Comparison of ENCODE assay signal across 21 cellular contexts in the genomic region with DNA sequence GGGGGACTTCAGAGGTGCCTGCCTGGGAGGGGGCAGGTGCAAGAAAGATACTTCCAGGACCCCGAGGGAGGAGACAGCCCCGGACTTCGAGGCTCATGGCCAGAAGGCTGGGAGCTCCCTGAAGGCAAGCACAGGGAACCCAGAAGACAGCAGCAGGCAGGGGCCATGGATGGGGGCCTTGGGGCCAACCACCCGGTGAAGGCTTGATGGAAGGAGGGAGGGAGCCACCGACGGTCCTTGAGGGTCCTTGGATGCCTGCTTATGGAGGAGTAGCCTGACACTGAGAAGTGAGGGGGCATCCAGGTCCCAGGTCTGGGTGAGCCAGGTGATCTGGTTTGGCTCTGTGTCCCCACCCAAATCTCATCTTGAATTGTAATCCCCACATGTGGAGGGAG.
DNase-seq lines count a peak whose midpoint lies in the region; ATAC-seq and TF ChIP-seq lines count a peak whose summit lies in the region.
"Had no signal": no experiment of that assay in that cellular context is flagged by ENCODE, and none has a peak within 500 bp of the region (broad histone marks: within the 10 kb centered on the region; RNA-seq: fewer than 3 reads in every experiment).

No MANE protein-coding gene starts in this region.

- H3K36me3 ChIP-seq in lower lobe of right lung, result no peaks in the 10 kb centered on the region
- H3K36me3 ChIP-seq in neuronal stem cell (replicated peaks in 1 of 2; ENCODE audit: control insufficient read depth in 2 of 2, insufficient read depth in 2 of 2, low read length in 2 of 2), result no peaks in the 10 kb centered on the region
- no peaks in the 10 kb centered on the region for H3K36me3 ChIP-seq in Karpas-422 (ENCODE audit: insufficient read depth, low read length)

- H2BK12ac ChIP-seq in neuronal stem cell (ENCODE audit: low read length), result no peak overlapping the region

- no peaks in the 10 kb centered on the region for H3K79me1 ChIP-seq in neuronal stem cell (ENCODE audit: low read depth, low read length)

- no peaks in the 10 kb centered on the region for H3K9me2 ChIP-seq in Karpas-422 (replicated peaks; ENCODE audit: insufficient read depth, low read length)

- H2BK5ac ChIP-seq in neuronal stem cell (ENCODE audit: low read length), result no peak overlapping the region

- DNase-seq in Right ventricle myocardium inferior (ENCODE audit: missing footprints), result peak; percentile 15
- DNase-seq in left cardiac atrium, result no peak
- DNase-seq in lower lobe of right lung, result peak; percentile 29
- DNase-seq in neuronal stem cell (ENCODE audit: low spot score), result no peak
- DNase-seq in Karpas-422, result no peak
- no peak for DNase-seq in NCI-H1417 (lab: John Stamatoyannopoulos, UW)
- DNase-seq: AML-193; Caco-2; Calu3; CD4-positive, alpha-beta T cell; CD8-positive, alpha-beta T cell; DND-41; EL; GDM1 had no signal

- peak overlapping the region; percentile 72 for H2AK5ac ChIP-seq in neuronal stem cell (ENCODE audit: low read depth, low read length)

- no peak overlapping the region for H3K4me3 ChIP-seq in lower lobe of right lung
- no peak overlapping the region for H3K4me3 ChIP-seq in neuronal stem cell (ENCODE audit: low read length in 2 of 2)
- no peak overlapping the region for H3K4me3 ChIP-seq in Karpas-422 (ENCODE audit: low read length)
- H3K4me3 ChIP-seq: A549; BLaER1 treated with 17β-estradiol and CSF1 and Interleukin-3, amounts not matched to agents 10 nM and 100 nM; GM12878 had no signal

- no peak overlapping the region for H2BK15ac ChIP-seq in neuronal stem cell (ENCODE audit: low read length)

- H3K27me3 ChIP-seq in lower lobe of right lung (ENCODE audit: low read depth) (no peaks in the 10 kb centered on the region), neuronal stem cell (ENCODE audit: control insufficient read depth in 3 of 3, insufficient read depth in 3 of 3, low read depth in 1 of 3, low read length in 3 of 3) (no peaks in the 10 kb centered on the region), Karpas-422 (ENCODE audit: low read length) (no peaks in the 10 kb centered on the region)
- H3K27me3 ChIP-seq: BLaER1 treated with 17β-estradiol and CSF1 and Interleukin-3, amounts not matched to agents 10 nM and 100 nM had no signal

- peaks cover 8% of the 10 kb centered on the region for H3K27me3 Mint-ChIP-seq in stimulated activated memory B cell treated with anti-CD40 and anti-IgM and Interleukin-4, amounts not matched to agents 10 μg/mL and 1 μg/mL and 100 μg/mL, for 72 hours
- H3K27me3 Mint-ChIP-seq: CD4-positive, alpha-beta T cell had no signal

- H3K23ac ChIP-seq in neuronal stem cell (ENCODE audit: low read depth, low read length, poor library complexity), result no peak overlapping the region

- H3K9me3 ChIP-seq in lower lobe of right lung (peaks cover under 1% of the 10 kb centered on the region), neuronal stem cell (replicated peaks in 1 of 2; ENCODE audit: control insufficient read depth in 2 of 2, insufficient read depth in 1 of 2, low read depth in 1 of 2, low read length in 2 of 2) (no peaks in the 10 kb centered on the region), Karpas-422 (ENCODE audit: low read length) (no peaks in the 10 kb centered on the region; the same call in 1 of the 2 replicates)
- H3K9me3 ChIP-seq: Caco-2 had no signal

- H3K4ac ChIP-seq in neuronal stem cell (ENCODE audit: low read length), result no peak overlapping the region

- H3K36me3 Mint-ChIP-seq in stimulated activated memory B cell treated with anti-CD40 and anti-IgM and Interleukin-4, amounts not matched to agents 10 μg/mL and 1 μg/mL and 100 μg/mL, for 72 hours, result peaks cover 6% of the 10 kb centered on the region
- H3K36me3 Mint-ChIP-seq: CD8-positive, alpha-beta T cell had no signal

- no peak overlapping the region for H3K18ac ChIP-seq in neuronal stem cell (ENCODE audit: low read length)

- intact Hi-C loops in Right ventricle myocardium inferior (cut with DNase I), result no loop called here
- intact Hi-C loops in left cardiac atrium (cut with DNase I), result no loop called here
- intact Hi-C loops in lower lobe of right lung (cut with DNase I), result no loop called here

- H2BK120ac ChIP-seq in neuronal stem cell (ENCODE audit: low read depth, low read length), result peak overlapping the region; percentile 4

- ATAC-seq in Right ventricle myocardium inferior (no peak), left cardiac atrium (no peak), lower lobe of right lung (no peak)
- ATAC-seq in stimulated activated memory B cell treated with anti-CD40 and anti-IgM and Interleukin-4, amounts not matched to agents 10 μg/mL and 1 μg/mL and 100 μg/mL, for 72 hours, result no peak
- ATAC-seq: A549; CD8-positive, alpha-beta T cell; GM12878 had no signal

- H2AFZ ChIP-seq in neuronal stem cell (ENCODE audit: low read length) (no peak overlapping the region), Karpas-422 (ENCODE audit: low read length) (no peak overlapping the region)

- H3K4me3 Mint-ChIP-seq in stimulated activated memory B cell treated with anti-CD40 and anti-IgM and Interleukin-4, amounts not matched to agents 10 μg/mL and 1 μg/mL and 100 μg/mL, for 72 hours, result no peak overlapping the region
- H3K4me3 Mint-ChIP-seq: B cell; CD4-positive, alpha-beta T cell; CD8-positive, alpha-beta T cell had no signal

- WGBS in neuronal stem cell (ENCODE audit: extremely low coverage in 2 of 2, insufficient read length in 2 of 2, insufficient replicate concordance in 1 of 2), 2 donors, result no CpG with 5 or more reads among the region's 6 CpGs

- no peaks in the 10 kb centered on the region for H4K20me1 ChIP-seq in Karpas-422 (ENCODE audit: insufficient read depth, low read depth, low read length)
- H4K20me1 ChIP-seq: BLaER1 treated with 17β-estradiol and CSF1 and Interleukin-3, amounts not matched to agents 10 nM and 100 nM had no signal

- H3K27ac ChIP-seq in lower lobe of right lung, result no peak overlapping the region
- no peak overlapping the region for H3K27ac ChIP-seq in neuronal stem cell (replicated peaks; ENCODE audit: low read length)
- no peak overlapping the region for H3K27ac ChIP-seq in Karpas-422 (ENCODE audit: low read length)
- H3K27ac ChIP-seq: 22Rv1; BLaER1 treated with 17β-estradiol and CSF1 and Interleukin-3, amounts not matched to agents 10 nM and 100 nM; C4-2B had no signal

- H3K79me2 ChIP-seq in Karpas-422 (ENCODE audit: low read length), result no peaks in the 10 kb centered on the region

- no peak overlapping the region for H4K91ac ChIP-seq in neuronal stem cell (ENCODE audit: low read depth, low read length, poor library complexity)

- H3K4me1 ChIP-seq in lower lobe of right lung (peaks cover 10% of the 10 kb centered on the region), neuronal stem cell (ENCODE audit: control insufficient read depth in 2 of 2, insufficient read depth in 1 of 2, low read depth in 1 of 2, low read length in 2 of 2) (peaks cover 0 to 10% of the 10 kb centered on the region in 2 donors), Karpas-422 (ENCODE audit: low read length) (0 out of 2 replicates have a peak, but pooled peaks cover 4% of the 10 kb centered on the region)

- H4K8ac ChIP-seq in neuronal stem cell (ENCODE audit: low read depth, low read length), result no peak overlapping the region

- no peak overlapping the region for H3K27ac Mint-ChIP-seq in stimulated activated memory B cell treated with anti-CD40 and anti-IgM and Interleukin-4, amounts not matched to agents 10 μg/mL and 1 μg/mL and 100 μg/mL, for 72 hours
- H3K27ac Mint-ChIP-seq: B cell; CD4-positive, alpha-beta T cell; CD8-positive, alpha-beta T cell had no signal

- H3K9ac ChIP-seq in neuronal stem cell (ENCODE audit: low read depth, low read length, poor library complexity) (no peak overlapping the region), Karpas-422 (ENCODE audit: low read length) (no peak overlapping the region)
- H3K9ac ChIP-seq: BLaER1 treated with 17β-estradiol and CSF1 and Interleukin-3, amounts not matched to agents 10 nM and 100 nM had no signal

- peaks cover 25% of the 10 kb centered on the region for H3K4me1 Mint-ChIP-seq in stimulated activated memory B cell treated with anti-CD40 and anti-IgM and Interleukin-4, amounts not matched to agents 10 μg/mL and 1 μg/mL and 100 μg/mL, for 72 hours

- H3K14ac ChIP-seq in neuronal stem cell (ENCODE audit: low read length), result no peak overlapping the region

- no peak for TF ChIP-seq CTCF in lower lobe of right lung (IDR thresholded peaks at IDR 0.05)

- H3K4me2 ChIP-seq in neuronal stem cell (ENCODE audit: insufficient read depth, low read length, poor library complexity, severe bottlenecking) (no peak overlapping the region), Karpas-422 (ENCODE audit: low read depth, low read length, poor library complexity, severe bottlenecking) (no peak overlapping the region)
- H3K4me2 ChIP-seq: A549 had no signal

- peaks cover 3% of the 10 kb centered on the region for H3K9me3 Mint-ChIP-seq in stimulated activated memory B cell treated with anti-CD40 and anti-IgM and Interleukin-4, amounts not matched to agents 10 μg/mL and 1 μg/mL and 100 μg/mL, for 72 hours
- H3K9me3 Mint-ChIP-seq: CD4-positive, alpha-beta T cell; CD8-positive, alpha-beta T cell had no signal

Comparison
In these comparisons a context has a peak if more than half of its experiments do, and no peak if none do; other contexts are left out.
1. DNase-seq: peak in Right ventricle myocardium inferior (single experiment) and lower lobe of right lung (single experiment); none in left cardiac atrium (single experiment), neuronal stem cell (single experiment), Karpas-422 (single experiment) and NCI-H1417 (0 of 3).